Comparison of ENCODE assay signal across 23 cellular contexts in the genomic region with DNA sequence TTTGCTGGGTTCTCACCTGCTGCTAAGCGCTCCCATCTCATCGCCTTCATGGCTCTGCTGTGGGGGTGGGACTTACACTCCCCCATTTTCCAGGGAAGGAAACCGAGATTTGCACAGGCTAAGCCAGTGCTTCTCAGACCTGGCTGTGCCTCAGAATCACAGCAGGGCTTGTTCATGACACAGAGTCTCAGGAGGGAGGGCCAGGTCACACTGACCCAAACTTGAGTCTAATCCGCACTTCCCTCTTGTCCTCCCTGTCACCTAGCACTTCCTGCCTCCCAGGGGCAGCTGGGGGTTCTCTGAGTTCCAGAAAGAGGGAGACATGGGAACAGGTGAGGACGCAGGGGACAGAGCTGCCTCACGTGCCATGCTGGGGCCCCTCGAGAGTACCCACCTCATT. TPM values are rescaled to one million over a fixed set of nuclear protein-coding genes. Genes with fewer than 3 reads are reported as not detected.
"Had no signal": no experiment of that assay in that cellular context is flagged by ENCODE, and none has a peak within 500 bp of the region (broad histone marks: within the 10 kb centered on the region; RNA-seq: fewer than 3 reads in every experiment).

No MANE protein-coding gene starts in this region.

- H3K4me3 ChIP-seq: MG63, PC-9, Peyer's patch, SJSA1, SK-N-MC had no signal

- H3K27ac Mint-ChIP-seq: IgD-negative memory B cell had no signal

- H3K36me3 ChIP-seq: MG63, Peyer's patch, SJSA1 had no signal

- H3K27ac ChIP-seq: PC-9, Peyer's patch, SJSA1, SK-N-MC had no signal

- H2AFZ ChIP-seq: PC-9 had no signal

- H3K4me2 ChIP-seq: PC-9 had no signal

- H3K9me3 ChIP-seq: Peyer's patch had no signal

- ATAC-seq: Right ventricle myocardium inferior had no signal

- H3K4me3 Mint-ChIP-seq: IgD-negative memory B cell had no signal

- H3K27me3 ChIP-seq: MG63, Peyer's patch, SJSA1 had no signal

- DNase-seq: Karpas-422, KG1, MG63, NCI-H1092, NCI-H1436, NCI-H187, NCI-H2029, NCI-H2081 treated with DMSO at 0.1 percent for 48 hours, NCI-H2171, NCI-H226, NCI-H446, NCI-H510A, NCI-H524 treated with DMSO at 0.1 percent for 48 hours, NCI-H69, NCI-H774, OCI-M1, PC-9, Peyer's patch, SHP77 treated with DMSO at 0.1 percent for 48 hours had no signal

- H3K4me1 Mint-ChIP-seq: IgD-negative memory B cell had no signal

RNA-seq across cellular contexts. Expression of gene IER5L, which starts 15.6 kb away (rescaled TPM):
- polyA plus RNA-seq: IgD-negative memory B cell had no signal
